ENCODE assay signal across 26 cellular contexts in genomic region chr2:190313880-190314279, GRCh38.
"Had no signal": no experiment of that assay in that cellular context is flagged by ENCODE, and none has a peak within 500 bp of the region (broad histone marks: within the 10 kb centered on the region; RNA-seq: fewer than 3 reads in every experiment).

No MANE protein-coding gene starts in this region.

- DNase-seq: activated CD4-positive, alpha-beta T cell treated with anti-CD3 and anti-CD28 coated beads for 48 hours; activated CD4-positive, alpha-beta T cell treated with anti-CD3 and anti-CD28 coated beads, Interleukin-2, amount 50 U/mL, for 48 hours; activated CD8-positive, alpha-beta memory T cell treated with anti-CD3 and anti-CD28 coated beads for 24 hours; activated effector memory CD4-positive, alpha-beta T cell treated with Interleukin-2 at 50 U/mL for 16 hours; activated naive CD4-positive, alpha-beta T cell treated with anti-CD3 and anti-CD28 coated beads for 36 hours; activated naive CD8-positive, alpha-beta T cell treated with anti-CD3 and anti-CD28 coated beads for 36 hours; amniotic stem cell; brain microvascular endothelial cell; endodermal cell; foreskin fibroblast; heart left ventricle; hypothalamus; immature natural killer cell; left ventricle myocardium inferior; naive thymus-derived CD4-positive, alpha-beta T cell; right cardiac atrium; stimulated activated CD4-positive, alpha-beta T cell treated with anti-CD3 and anti-CD28 coated beads, Interleukin-4, amount 100 ng/mL, for 1 hour; stimulated activated naive CD8-positive, alpha-beta T cell treated with anti-CD3 and anti-CD28 coated beads, Interleukin-15, amount 100 ng/mL, for 72 hours; SW 1271; T-helper 9 cell; thyroid gland; upper lobe of right lung; WERI-Rb-1 had no signal

- H3K9me3 ChIP-seq: heart left ventricle, left ventricle myocardium inferior, thyroid gland, upper lobe of right lung had no signal

- ATAC-seq: activated CD4-positive, CD25-positive, alpha-beta regulatory T cell treated with anti-CD3 and anti-CD28 coated beads, Interleukin-2, amount 50 U/mL, for 24 hours; esophagus mucosa; heart left ventricle; naive thymus-derived CD4-positive, alpha-beta T cell; right cardiac atrium; stimulated activated naive CD8-positive, alpha-beta T cell treated with anti-CD3 and anti-CD28 coated beads, Interleukin-15, amount 100 ng/mL, for 72 hours; upper lobe of right lung had no signal

- H3K4me3 ChIP-seq: heart left ventricle, left ventricle myocardium inferior, thyroid gland, upper lobe of right lung had no signal

- H3K27me3 ChIP-seq: brain microvascular endothelial cell, heart left ventricle, thyroid gland, upper lobe of right lung had no signal

- H3K36me3 ChIP-seq: thyroid gland had no signal

- FAIRE-seq: astrocyte had no signal

- H3K27ac ChIP-seq: brain microvascular endothelial cell, heart left ventricle, left ventricle myocardium inferior, thyroid gland, upper lobe of right lung, WERI-Rb-1 had no signal
